Comparison of ENCODE assay signal across 12 cellular contexts in the genomic region with DNA sequence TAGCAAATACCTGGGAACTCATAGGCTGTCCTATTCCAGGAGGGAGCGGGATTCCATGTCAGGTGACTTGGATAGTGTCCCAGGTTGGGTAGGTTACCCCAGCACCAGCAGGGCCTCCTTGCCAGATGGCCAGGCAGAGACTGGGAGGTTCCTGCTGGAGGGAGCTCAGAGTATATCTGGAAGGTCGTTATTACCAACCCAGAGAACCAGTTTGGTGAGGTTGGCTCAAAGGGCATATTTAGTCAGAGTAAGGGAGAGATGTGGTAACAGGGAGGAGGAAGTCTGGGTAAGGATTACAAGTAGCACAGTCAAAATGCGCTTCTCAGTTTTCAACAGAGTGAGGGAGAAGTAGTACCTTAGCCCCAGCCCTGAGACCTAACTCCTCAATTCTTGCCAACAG. TPM values are rescaled to one million over a fixed set of nuclear protein-coding genes. Genes with fewer than 3 reads are reported as not detected.
DNase-seq lines count a peak whose midpoint lies in the region; ATAC-seq and TF ChIP-seq lines count a peak whose summit lies in the region.
"Had no signal": no experiment of that assay in that cellular context is flagged by ENCODE, and none has a peak within 500 bp of the region (broad histone marks: within the 10 kb centered on the region; RNA-seq: fewer than 3 reads in every experiment).

No MANE protein-coding gene starts in this region.

- H3K4me3 Mint-ChIP-seq in glutamatergic neuron (ENCODE audit: unreplicated experiment) (no peak overlapping the region), mesothelial cell of epicardium (no peak overlapping the region)
- H3K4me3 Mint-ChIP-seq: memory B cell had no signal

- H2BK12ac ChIP-seq in mesenchymal stem cell (ENCODE audit: low read length in 2 of 2), result peak overlapping the region in 1 of 2 experiments; percentile 69

- H3K18ac ChIP-seq in mesenchymal stem cell (ENCODE audit: low read depth in 1 of 2, low read length in 2 of 2), result peak overlapping the region in 1 of 2 experiments; percentile 63

- H3K27me3 ChIP-seq in lower lobe of right lung (ENCODE audit: low read depth) (no peaks in the 10 kb centered on the region), mesenchymal stem cell (ENCODE audit: control insufficient read depth in 1 of 2, insufficient read depth in 1 of 2, low read length in 2 of 2) (no peaks in the 10 kb centered on the region)
- H3K27me3 ChIP-seq: BLaER1 treated with 17β-estradiol and CSF1 and Interleukin-3, amounts not matched to agents 10 nM and 100 nM had no signal

- H3K79me1 ChIP-seq in mesenchymal stem cell (replicated peaks; ENCODE audit: low read length, poor library complexity, severe bottlenecking), result no peaks in the 10 kb centered on the region

- peak; percentile 68 for DNase-seq in COLO668 (lab: John Stamatoyannopoulos, UW; ENCODE audit: unreplicated experiment)
- DNase-seq in SKM-1 treated with dmso at 0.1 percent for 144 hours (lab: John Stamatoyannopoulos, UW; ENCODE audit: unreplicated experiment), result peak; percentile 32
- peak; percentile 66 for DNase-seq in lower lobe of right lung
- no peak for DNase-seq in ecto neural progenitor cell (ENCODE audit: low spot score)
- DNase-seq in mesenchymal stem cell, result no peak
- DNase-seq in glutamatergic neuron, result no peak
- no peak for DNase-seq in mesothelial cell of epicardium (ENCODE audit: low spot score in 2 of 2, unreplicated experiment in 2 of 2)
- DNase-seq: activated CD8-positive, alpha-beta memory T cell treated with anti-CD3 and anti-CD28 coated beads, Interleukin-2, amount 50 U/mL, for 48 hours; NCI-H1092 had no signal

- H3K36me3 Mint-ChIP-seq in glutamatergic neuron (ENCODE audit: unreplicated experiment), result no peaks in the 10 kb centered on the region
- no peaks in the 10 kb centered on the region for H3K36me3 Mint-ChIP-seq in mesothelial cell of epicardium
- H3K36me3 Mint-ChIP-seq: memory B cell had no signal

- H2AK5ac ChIP-seq in mesenchymal stem cell (ENCODE audit: low read length, severe bottlenecking), result no peak overlapping the region

- H3K4me1 Mint-ChIP-seq in glutamatergic neuron (ENCODE audit: low read depth, unreplicated experiment) (peaks cover 4% of the 10 kb centered on the region), mesothelial cell of epicardium (peaks cover 20% of the 10 kb centered on the region)
- H3K4me1 Mint-ChIP-seq: memory B cell had no signal

- intact Hi-C loops in lower lobe of right lung (cut with DNase I), result no loop called here

- H3K9me3 ChIP-seq in lower lobe of right lung (no peaks in the 10 kb centered on the region), mesenchymal stem cell (ENCODE audit: control insufficient read depth, low read length) (no peaks in the 10 kb centered on the region)
- H3K9me3 ChIP-seq: BLaER1 treated with 17β-estradiol and CSF1 and Interleukin-3, amounts not matched to agents 10 nM and 100 nM had no signal

- H3K4me1 ChIP-seq in lower lobe of right lung (peaks cover 32% of the 10 kb centered on the region), mesenchymal stem cell (ENCODE audit: control insufficient read depth, insufficient read depth, low read depth, low read length) (peaks cover 3% of the 10 kb centered on the region)

- no peak overlapping the region for H2BK5ac ChIP-seq in mesenchymal stem cell (ENCODE audit: low read depth, low read length, poor library complexity, severe bottlenecking)

- H3K14ac ChIP-seq in mesenchymal stem cell (ENCODE audit: low read length in 2 of 2), result no peak overlapping the region

- no peak overlapping the region for H3K4me2 ChIP-seq in mesenchymal stem cell (ENCODE audit: low read length, poor library complexity, severe bottlenecking)

- H3K27me3 Mint-ChIP-seq in glutamatergic neuron (ENCODE audit: unreplicated experiment) (no peaks in the 10 kb centered on the region), mesothelial cell of epicardium (ENCODE audit: low read depth) (no peaks in the 10 kb centered on the region)

- TF ChIP-seq CTCF in lower lobe of right lung (IDR thresholded peaks at IDR 0.05) (no peak), glutamatergic neuron (IDR thresholded peaks at IDR 0.05; ENCODE audit: partially characterized antibody, unreplicated experiment) (no peak), mesothelial cell of epicardium (IDR thresholded peaks at IDR 0.05; ENCODE audit: unreplicated experiment) (no peak)

- ATAC-seq in lower lobe of right lung, result peak; percentile 84 to 90

- no peak overlapping the region for H4K91ac ChIP-seq in mesenchymal stem cell (ENCODE audit: low read length)

- peak overlapping the region; percentile 33 for H3K27ac ChIP-seq in lower lobe of right lung
- no peak overlapping the region for H3K27ac ChIP-seq in mesenchymal stem cell (ENCODE audit: low read length, poor library complexity, severe bottlenecking)
- H3K27ac ChIP-seq: BLaER1 treated with 17β-estradiol and CSF1 and Interleukin-3, amounts not matched to agents 10 nM and 100 nM had no signal

- no peak overlapping the region for H4K8ac ChIP-seq in mesenchymal stem cell (ENCODE audit: low read length)

- no peak for TF ChIP-seq EP300 in Ishikawa (IDR thresholded peaks at IDR 0.05; ENCODE audit: borderline replicate concordance)

- no peaks in the 10 kb centered on the region for H3K9me3 Mint-ChIP-seq in glutamatergic neuron (ENCODE audit: unreplicated experiment)
- H3K9me3 Mint-ChIP-seq in mesothelial cell of epicardium, result peaks cover 4% of the 10 kb centered on the region
- H3K9me3 Mint-ChIP-seq: memory B cell had no signal

- WGBS in mesenchymal stem cell, result 87% methylated on average over 3 of the region's 3 CpGs

- no peak overlapping the region for H3K9ac ChIP-seq in mesenchymal stem cell (ENCODE audit: low read length)
- H3K9ac ChIP-seq: BLaER1 treated with 17β-estradiol and CSF1 and Interleukin-3, amounts not matched to agents 10 nM and 100 nM had no signal

- no peak overlapping the region for H2AFZ ChIP-seq in mesenchymal stem cell (ENCODE audit: low read depth, low read length)

- no peak overlapping the region for H2BK15ac ChIP-seq in mesenchymal stem cell (ENCODE audit: low read depth, poor library complexity, severe bottlenecking)

- no peak overlapping the region for H3K4ac ChIP-seq in mesenchymal stem cell (ENCODE audit: low read depth in 1 of 2, low read length in 2 of 2)

- no peak for TF ChIP-seq RAD21 in Ishikawa (IDR thresholded peaks at IDR 0.05; ENCODE audit: low read depth)

- H3K4me3 ChIP-seq in lower lobe of right lung, result no peak overlapping the region
- H3K4me3 ChIP-seq in mesenchymal stem cell (ENCODE audit: insufficient read depth in 1 of 2, low read depth in 1 of 2, low read length in 2 of 2), result no peak overlapping the region
- H3K4me3 ChIP-seq: BLaER1 treated with 17β-estradiol and CSF1 and Interleukin-3, amounts not matched to agents 10 nM and 100 nM had no signal

- H3K27ac Mint-ChIP-seq in glutamatergic neuron (ENCODE audit: unreplicated experiment), result no peak overlapping the region
- no peak overlapping the region for H3K27ac Mint-ChIP-seq in mesothelial cell of epicardium
- H3K27ac Mint-ChIP-seq: memory B cell had no signal

- H3K36me3 ChIP-seq in lower lobe of right lung, result no peaks in the 10 kb centered on the region
- no peaks in the 10 kb centered on the region for H3K36me3 ChIP-seq in mesenchymal stem cell (ENCODE audit: control insufficient read depth in 1 of 2, insufficient read depth in 2 of 2, low read depth in 1 of 2, low read length in 2 of 2)
- H3K36me3 ChIP-seq: BLaER1 treated with 17β-estradiol and CSF1 and Interleukin-3, amounts not matched to agents 10 nM and 100 nM had no signal

- no peak overlapping the region for H3K23ac ChIP-seq in mesenchymal stem cell (ENCODE audit: low read length in 2 of 2)

- H2BK120ac ChIP-seq in mesenchymal stem cell (ENCODE audit: low read depth, low read length), result no peak overlapping the region

TF ChIP-seq in Ishikawa, 13 proteins besides CTCF, POLR2A, EP300 and RAD21 (continues in another document):
- TF ChIP-seq, protein P1, sequence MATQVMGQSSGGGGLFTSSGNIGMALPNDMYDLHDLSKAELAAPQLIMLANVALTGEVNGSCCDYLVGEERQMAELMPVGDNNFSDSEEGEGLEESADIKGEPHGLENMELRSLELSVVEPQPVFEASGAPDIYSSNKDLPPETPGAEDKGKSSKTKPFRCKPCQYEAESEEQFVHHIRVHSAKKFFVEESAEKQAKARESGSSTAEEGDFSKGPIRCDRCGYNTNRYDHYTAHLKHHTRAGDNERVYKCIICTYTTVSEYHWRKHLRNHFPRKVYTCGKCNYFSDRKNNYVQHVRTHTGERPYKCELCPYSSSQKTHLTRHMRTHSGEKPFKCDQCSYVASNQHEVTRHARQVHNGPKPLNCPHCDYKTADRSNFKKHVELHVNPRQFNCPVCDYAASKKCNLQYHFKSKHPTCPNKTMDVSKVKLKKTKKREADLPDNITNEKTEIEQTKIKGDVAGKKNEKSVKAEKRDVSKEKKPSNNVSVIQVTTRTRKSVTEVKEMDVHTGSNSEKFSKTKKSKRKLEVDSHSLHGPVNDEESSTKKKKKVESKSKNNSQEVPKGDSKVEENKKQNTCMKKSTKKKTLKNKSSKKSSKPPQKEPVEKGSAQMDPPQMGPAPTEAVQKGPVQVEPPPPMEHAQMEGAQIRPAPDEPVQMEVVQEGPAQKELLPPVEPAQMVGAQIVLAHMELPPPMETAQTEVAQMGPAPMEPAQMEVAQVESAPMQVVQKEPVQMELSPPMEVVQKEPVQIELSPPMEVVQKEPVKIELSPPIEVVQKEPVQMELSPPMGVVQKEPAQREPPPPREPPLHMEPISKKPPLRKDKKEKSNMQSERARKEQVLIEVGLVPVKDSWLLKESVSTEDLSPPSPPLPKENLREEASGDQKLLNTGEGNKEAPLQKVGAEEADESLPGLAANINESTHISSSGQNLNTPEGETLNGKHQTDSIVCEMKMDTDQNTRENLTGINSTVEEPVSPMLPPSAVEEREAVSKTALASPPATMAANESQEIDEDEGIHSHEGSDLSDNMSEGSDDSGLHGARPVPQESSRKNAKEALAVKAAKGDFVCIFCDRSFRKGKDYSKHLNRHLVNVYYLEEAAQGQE (IDR thresholded peaks at IDR 0.05; ENCODE audit: low read depth), result no peak
- TF ChIP-seq CREB1 (IDR thresholded peaks at IDR 0.05; ENCODE audit: low read depth), result no peak
- TF ChIP-seq, protein P2, sequence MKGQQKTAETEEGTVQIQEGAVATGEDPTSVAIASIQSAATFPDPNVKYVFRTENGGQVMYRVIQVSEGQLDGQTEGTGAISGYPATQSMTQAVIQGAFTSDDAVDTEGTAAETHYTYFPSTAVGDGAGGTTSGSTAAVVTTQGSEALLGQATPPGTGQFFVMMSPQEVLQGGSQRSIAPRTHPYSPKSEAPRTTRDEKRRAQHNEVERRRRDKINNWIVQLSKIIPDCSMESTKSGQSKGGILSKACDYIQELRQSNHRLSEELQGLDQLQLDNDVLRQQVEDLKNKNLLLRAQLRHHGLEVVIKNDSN (IDR thresholded peaks at IDR 0.05), result peak; percentile 50; the same call in 1 of the 2 replicates
- no peak for TF ChIP-seq MAX (IDR thresholded peaks at IDR 0.05)

RNA-seq across cellular contexts. Expression of gene LNX1, which starts 53.3 kb away (rescaled TPM):
- total RNA-seq in lower lobe of right lung (5.4 TPM), glutamatergic neuron (ENCODE audit: unreplicated experiment) (0.10 TPM), mesothelial cell of epicardium (12.7 to 14.0 TPM (median 13.0 TPM) in 3 replicates)
- polyA plus RNA-seq in mesenchymal stem cell (2013, experiment 1 of 2), result 11.7 TPM
- 11.7 TPM for polyA plus RNA-seq in mesenchymal stem cell (2013, experiment 2 of 2)

Comparison
In these comparisons a context has a peak if more than half of its experiments do, and no peak if none do; other contexts are left out.
1. DNase-seq: peak in COLO668 (single experiment), SKM-1 treated with dmso at 0.1 percent for 144 hours (single experiment) and lower lobe of right lung (single experiment); none in ecto neural progenitor cell (single experiment), mesenchymal stem cell (single experiment), glutamatergic neuron (single experiment) and mesothelial cell of epicardium (0 of 2).